ENCODE assay signal across 17 cellular contexts in genomic region chr3:106699093-106699492, GRCh38.
DNase-seq lines count a peak whose midpoint lies in the region; ATAC-seq and TF ChIP-seq lines count a peak whose summit lies in the region.
"Had no signal": no experiment of that assay in that cellular context is flagged by ENCODE, and none has a peak within 500 bp of the region (broad histone marks: within the 10 kb centered on the region; RNA-seq: fewer than 3 reads in every experiment).

No MANE protein-coding gene starts in this region.

- CTCF ChIA-PET in GM10248 (lab: Yijun Ruan, JAX), result no interaction called here

- no peaks in the 10 kb centered on the region for H3K9me2 ChIP-seq in Karpas-422 (replicated peaks; ENCODE audit: insufficient read depth, low read length)

- no peaks in the 10 kb centered on the region for H3K9me3 Mint-ChIP-seq in neural crest cell
- H3K9me3 Mint-ChIP-seq: activated CD8-positive, alpha-beta T cell treated with anti-CD3 and anti-CD28 coated beads for 36 hours had no signal

- no peaks in the 10 kb centered on the region for H4K20me1 ChIP-seq in Karpas-422 (ENCODE audit: insufficient read depth, low read depth, low read length)

- no peak overlapping the region for H3K4me2 ChIP-seq in Karpas-422 (ENCODE audit: low read depth, low read length, poor library complexity, severe bottlenecking)

- no peak overlapping the region for H2AFZ ChIP-seq in Karpas-422 (ENCODE audit: low read length)

- H3K79me2 ChIP-seq in Karpas-422 (ENCODE audit: low read length), result no peaks in the 10 kb centered on the region

- DNase-seq in NCI-H1092 (lab: John Stamatoyannopoulos, UW), result peak; percentile 87
- peak; percentile 72 for DNase-seq in NCI-H187 treated with DMSO at 0.1 percent for 48 hours (lab: John Stamatoyannopoulos, UW)
- no peak for DNase-seq in neural crest cell (ENCODE audit: low read depth, low spot score)
- DNase-seq in GM10248 (ENCODE audit: extremely low spot score), result no peak
- DNase-seq in Karpas-422, result no peak
- DNase-seq: activated CD8-positive, alpha-beta T cell treated with anti-CD3 and anti-CD28 coated beads for 36 hours; cerebellar nuclear complex; foreskin fibroblast; H7; NCI-H526 treated with DMSO at 0.1 percent for 48 hours; thyroid gland had no signal

- POLR2A ChIA-PET in GM10248 (lab: Yijun Ruan, JAX), result no interaction called here

- H3K27ac Mint-ChIP-seq in neural crest cell (ENCODE audit: unreplicated experiment), result peak overlapping the region; percentile 67
- H3K27ac Mint-ChIP-seq: activated CD8-positive, alpha-beta T cell treated with anti-CD3 and anti-CD28 coated beads for 36 hours; B cell had no signal

- no peaks in the 10 kb centered on the region for H3K36me3 ChIP-seq in Karpas-422 (ENCODE audit: insufficient read depth, low read length)
- H3K36me3 ChIP-seq: thyroid gland had no signal

- no peak for ATAC-seq in GM19035 (IDR thresholded peaks at IDR 0.05; ENCODE audit: unreplicated experiment)
- ATAC-seq: activated CD8-positive, alpha-beta T cell treated with anti-CD3 and anti-CD28 coated beads for 36 hours; left lobe of liver had no signal

- H3K27ac ChIP-seq in VCaP, result peak overlapping the region; percentile 88
- H3K27ac ChIP-seq in Karpas-422 (ENCODE audit: low read length), result no peak overlapping the region
- H3K27ac ChIP-seq: RWPE1, skin epidermis, thyroid gland had no signal

- H3K4me3 Mint-ChIP-seq in neural crest cell, result no peak overlapping the region
- H3K4me3 Mint-ChIP-seq: activated CD8-positive, alpha-beta T cell treated with anti-CD3 and anti-CD28 coated beads for 36 hours; B cell had no signal

- no peaks in the 10 kb centered on the region for H3K27me3 ChIP-seq in Karpas-422 (ENCODE audit: low read length)
- H3K27me3 ChIP-seq: thyroid gland had no signal

- no peaks in the 10 kb centered on the region for H3K27me3 Mint-ChIP-seq in neural crest cell (ENCODE audit: low read depth)
- H3K27me3 Mint-ChIP-seq: B cell had no signal

- no peak overlapping the region for H3K4me3 ChIP-seq in Karpas-422 (ENCODE audit: low read length)
- H3K4me3 ChIP-seq: skin epidermis, thyroid gland had no signal

- H3K36me3 Mint-ChIP-seq in neural crest cell (ENCODE audit: low read depth), result no peaks in the 10 kb centered on the region

- TF ChIP-seq CTCF in VCaP (conservative IDR thresholded peaks at IDR 0.05) (no peak), neural crest cell (conservative IDR thresholded peaks at IDR 0.05) (no peak), GM10248 (IDR thresholded peaks at IDR 0.05; ENCODE audit: control extremely low read depth, extremely low read depth, low read depth, missing control alignments) (no peak)

- H3K4me1 ChIP-seq in Karpas-422 (ENCODE audit: low read length), result no peaks in the 10 kb centered on the region
- H3K4me1 ChIP-seq: thyroid gland had no signal

- no peaks in the 10 kb centered on the region for H3K9me3 ChIP-seq in Karpas-422 (ENCODE audit: low read length)
- H3K9me3 ChIP-seq: thyroid gland had no signal

- no peak overlapping the region for H3K9ac ChIP-seq in Karpas-422 (ENCODE audit: low read length)

- peaks cover 3% of the 10 kb centered on the region for H3K4me1 Mint-ChIP-seq in neural crest cell
- H3K4me1 Mint-ChIP-seq: B cell had no signal

Comparison
In these comparisons a context has a peak if more than half of its experiments do, and no peak if none do; other contexts are left out.
1. DNase-seq: peak in NCI-H1092 (single experiment) and NCI-H187 treated with DMSO at 0.1 percent for 48 hours (single experiment); none in neural crest cell (single experiment), GM10248 (single experiment) and Karpas-422 (single experiment).